8 cellular contexts compared by ENCODE assay signal in the genomic region with DNA sequence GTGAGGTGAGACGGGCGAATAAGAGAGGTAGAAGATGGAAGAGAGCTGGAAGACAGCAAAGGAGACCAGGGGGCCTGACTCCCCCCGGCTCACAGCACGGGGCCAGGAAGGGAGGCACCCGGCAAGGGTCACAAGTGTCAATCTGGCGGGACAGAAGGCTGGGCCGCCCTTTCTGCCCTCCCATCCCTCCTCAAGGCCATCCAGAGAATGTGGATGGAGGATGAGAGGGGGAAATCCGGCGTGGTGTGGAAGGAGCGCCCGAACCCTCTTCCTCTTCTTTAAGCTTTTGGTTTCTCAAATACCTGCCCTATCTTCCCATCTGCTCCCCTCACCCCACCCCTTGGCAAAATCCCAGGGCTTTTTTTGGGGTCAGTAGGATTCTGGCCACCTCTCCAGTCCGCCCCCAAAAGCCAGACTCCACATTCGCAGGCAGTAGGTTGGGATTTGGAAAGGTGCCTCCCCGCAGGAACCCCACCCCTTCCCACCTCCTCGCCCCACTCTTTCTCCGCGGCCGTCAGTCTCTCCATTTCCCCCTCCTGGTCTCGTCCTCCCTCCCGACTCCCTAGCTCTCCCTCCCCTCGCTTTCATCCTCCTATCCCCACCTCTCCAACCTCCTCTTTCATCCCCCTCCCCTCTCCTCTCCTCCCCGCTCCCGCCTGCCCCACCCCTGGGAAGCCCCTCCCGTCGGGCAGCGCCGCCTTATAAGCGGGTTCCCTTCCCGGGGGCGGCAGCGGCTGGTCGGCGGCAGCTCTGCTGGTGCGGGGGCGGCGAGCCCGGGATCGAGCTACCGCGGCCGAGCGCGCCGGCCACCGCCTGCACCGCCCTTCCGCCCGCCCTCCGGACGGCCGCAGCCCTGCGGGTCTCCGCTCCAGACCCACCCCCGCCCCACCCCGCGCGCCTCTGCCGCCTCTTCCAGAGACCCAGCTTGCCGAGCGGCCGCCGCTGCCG. TPM values are rescaled to one million over a fixed set of nuclear protein-coding genes. Genes with fewer than 3 reads are reported as not detected.
A peak's percentile ranks its signal among the peaks of the same experiment; 100 is the strongest.
DNase-seq lines count a peak whose midpoint lies in the region; ATAC-seq, FAIRE-seq and TF ChIP-seq lines count a peak whose summit lies in the region.

A gene with protein sequence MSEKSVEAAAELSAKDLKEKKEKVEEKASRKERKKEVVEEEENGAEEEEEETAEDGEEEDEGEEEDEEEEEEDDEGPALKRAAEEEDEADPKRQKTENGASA (plus strand): TSS at position 730 of the 948 bp plus-strand sequence. CDS start 343 bp downstream, outside the sequence.

- FAIRE-seq in keratinocyte (lab: Jason Lieb, UNC) (peak; percentile 48), small intestine (lab: Jason Lieb, UNC) (no peak)

- H3K9me3 ChIP-seq in Caco-2 (no peaks in the 10 kb centered on the region), keratinocyte (ENCODE audit: control insufficient read depth, low read depth, low read length) (no peaks in the 10 kb centered on the region), small intestine (ENCODE audit: control insufficient read depth, low read depth) (no peaks in the 10 kb centered on the region)

- peaks cover 11% of the 10 kb centered on the region for H3K79me2 ChIP-seq in keratinocyte (ENCODE audit: control insufficient read depth, insufficient read depth, low read length)

- H3K4me3 ChIP-seq in Caco-2 (ENCODE audit: low read depth, low read length) (peak within 1 kb of the TSS; percentile 87), keratinocyte (ENCODE audit: control insufficient read depth in 2 of 3, extremely low read depth in 1 of 3, insufficient read depth in 2 of 3, low read depth in 1 of 3, low read length in 3 of 3) (peak within 1 kb of the TSS; percentile 66 to 90 (median 80)), small intestine (ENCODE audit: low read depth in 1 of 2, low read length in 2 of 2) (peak within 1 kb of the TSS; percentile 78 to 82)

- intact Hi-C loops in Caco-2 (cut with micrococcal nuclease; ENCODE audit: unreplicated experiment): loop anchor here (1.0 kb wide), 1 partner anchor 13 kb away; a partner anchor contains a TSS

- peak; percentile 5; the same call in 1 of the 2 replicates for TF ChIP-seq EP300 in Ishikawa (IDR thresholded peaks at IDR 0.05; ENCODE audit: borderline replicate concordance)

- TF ChIP-seq CTCF in Caco-2 (IDR thresholded peaks at IDR 0.05; ENCODE audit: insufficient read depth in 1 of 2, low read depth in 1 of 2, low read length in 1 of 2, severe bottlenecking in 1 of 2, unreplicated experiment in 1 of 2) (no peak), keratinocyte (optimal IDR thresholded peaks at IDR 0.05 in 1 of 3, IDR thresholded peaks at IDR 0.05 in 1 of 3, conservative IDR thresholded peaks at IDR 0.05 in 1 of 3; ENCODE audit: extremely low read depth in 1 of 3, insufficient read depth in 2 of 3, low read length in 3 of 3) (no peak)

- H3K4me1 ChIP-seq in Caco-2 (peaks cover 44% of the 10 kb centered on the region), keratinocyte (ENCODE audit: control insufficient read depth, extremely low read depth, insufficient read depth, low read length) (peaks cover 32% of the 10 kb centered on the region), small intestine (ENCODE audit: control insufficient read depth in 2 of 2, insufficient read depth in 1 of 2, low read depth in 1 of 2, low read length in 1 of 2) (peaks cover 7 to 15% of the 10 kb centered on the region in 2 donors)

- peak within 1 kb of the TSS; percentile 63 for H2AFZ ChIP-seq in keratinocyte (ENCODE audit: control insufficient read depth, low read length)

- 2% methylated on average over 37 to 63 of the region's 63 CpGs for WGBS in small intestine, 3 donors

- H3K27me3 Mint-ChIP-seq in Caco-2 (ENCODE audit: insufficient read depth, unreplicated experiment): no peaks in the 10 kb centered on the region

- peak; percentile 14 for ATAC-seq in GM19438 (IDR thresholded peaks at IDR 0.05; ENCODE audit: low read depth, unreplicated experiment)

- H3K27ac ChIP-seq in keratinocyte (ENCODE audit: control insufficient read depth, insufficient read depth, low read length): peak within 1 kb of the TSS; percentile 26
- H3K27ac ChIP-seq in small intestine (ENCODE audit: low read depth in 1 of 2, low read length in 1 of 2): peak within 1 kb of the TSS; percentile 68 to 71

- H3K9me3 Mint-ChIP-seq in Caco-2 (ENCODE audit: unreplicated experiment): no peaks in the 10 kb centered on the region

- POLR2A ChIA-PET in Caco-2 (lab: Charles Lee): interaction anchor here (0.6 to 3.2 kb wide), 17 partner anchors 9 to 944 kb away, joined by 3 to 42 read pairs (median 5); a partner anchor contains a TSS

- peaks cover 25% of the 10 kb centered on the region for H3K36me3 Mint-ChIP-seq in Caco-2 (ENCODE audit: insufficient read depth, unreplicated experiment)

- DNase-seq in Caco-2 (peak; percentile 90 to 92), RPMI7951 (ENCODE audit: low read depth) (peak; percentile 96), cerebellar nuclear complex (lab: John Stamatoyannopoulos, UW) (peak; percentile 75 to 83), keratinocyte (ENCODE audit: low read depth, low spot score) (no peak), small intestine (peak; percentile 39)
- no peak for DNase-seq in central memory CD4-positive, alpha-beta T cell

- peaks cover 45% of the 10 kb centered on the region for H3K4me1 Mint-ChIP-seq in Caco-2 (ENCODE audit: low read depth, unreplicated experiment)

- H3K4me2 ChIP-seq in keratinocyte (ENCODE audit: control insufficient read depth, extremely low read depth, insufficient read depth, low read depth, low read length): peak within 1 kb of the TSS; percentile 75

- dilution Hi-C loops in keratinocyte (cut with MboI; ENCODE audit: extremely low pct_ligation_motif_present, low sequenced_read_pairs): no loop called here

- H4K20me1 ChIP-seq in keratinocyte (ENCODE audit: control insufficient read depth, extremely low read depth, insufficient read depth, low read length): no peaks in the 10 kb centered on the region

- CTCF ChIA-PET in Caco-2 (lab: Charles Lee): interaction anchor here (0.6 to 3.2 kb wide), 28 partner anchors 9 to 775 kb away, joined by 3 to 135 read pairs (median 6); a partner anchor contains a TSS

- H3K9ac ChIP-seq in keratinocyte (ENCODE audit: control insufficient read depth, extremely low read depth, insufficient read depth, low read length): peak within 1 kb of the TSS; percentile 80

- H3K36me3 ChIP-seq in Caco-2 (ENCODE audit: control insufficient read depth, insufficient read depth, low read length) (0 out of 2 replicates have a peak, but pooled peaks cover 2% of the 10 kb centered on the region), keratinocyte (ENCODE audit: control insufficient read depth in 2 of 2, extremely low read depth in 1 of 2, insufficient read depth in 2 of 2, low read length in 2 of 2) (peaks cover 0 to 6% of the 10 kb centered on the region in 2 experiments), small intestine (ENCODE audit: control insufficient read depth in 2 of 2, insufficient read depth in 2 of 2, low read length in 2 of 2) (peaks cover 0 to 2% of the 10 kb centered on the region in 2 donors)

- no peaks in the 10 kb centered on the region for H3K9me1 ChIP-seq in keratinocyte (ENCODE audit: control insufficient read depth, extremely low read depth, insufficient read depth, low read length)

- H3K4me3 Mint-ChIP-seq in Caco-2 (ENCODE audit: unreplicated experiment): peak within 1 kb of the TSS; percentile 92

- TSS peak; percentile 18 for BruUV-seq in Caco-2 (replicated peaks; lab: Mats Ljungman, UMichigan)

- no peak for TF ChIP-seq RAD21 in Ishikawa (IDR thresholded peaks at IDR 0.05; ENCODE audit: low read depth)

- H3K27ac Mint-ChIP-seq in Caco-2 (ENCODE audit: unreplicated experiment): peak within 1 kb of the TSS; percentile 84

- H3K27me3 ChIP-seq in Caco-2 (replicated peaks; ENCODE audit: control insufficient read depth, insufficient read depth, low read length) (no peaks in the 10 kb centered on the region), keratinocyte (ENCODE audit: control insufficient read depth, extremely low read depth, insufficient read depth, low read length) (no peaks in the 10 kb centered on the region), small intestine (ENCODE audit: control insufficient read depth in 2 of 2, insufficient read depth in 2 of 2, low read length in 2 of 2) (no peaks in the 10 kb centered on the region)

TF ChIP-seq in Ishikawa, 13 proteins besides CTCF, POLR2A, EP300 and RAD21 (continues in another document):
- peak; percentile 40; the same call in 1 of the 2 replicates for TF ChIP-seq FOXM1 (IDR thresholded peaks at IDR 0.05; ENCODE audit: borderline replicate concordance, low read depth)
- peak; percentile 99 for TF ChIP-seq EGR1 (IDR thresholded peaks at IDR 0.05)
- TF ChIP-seq YY1 (IDR thresholded peaks at IDR 0.05; ENCODE audit: low read depth): 0 out of 2 replicates have a peak, but pooled peaks have one; percentile 31
- peak; percentile 69; the same call in 1 of the 2 replicates for TF ChIP-seq NFIC (IDR thresholded peaks at IDR 0.05)
- peak; percentile 42; the same call in 1 of the 2 replicates for TF ChIP-seq ZBTB7A (IDR thresholded peaks at IDR 0.05; ENCODE audit: low read depth)
- peak; percentile 58 for TF ChIP-seq TCF12 (IDR thresholded peaks at IDR 0.05; ENCODE audit: low read depth)
- TF ChIP-seq TEAD4 (IDR thresholded peaks at IDR 0.05): peak; percentile 33; the same call in 1 of the 2 replicates
- no peak; the same call in none of the 2 replicates for TF ChIP-seq TAF1 (IDR thresholded peaks at IDR 0.05; ENCODE audit: low read depth)

RNA-seq across cellular contexts. Expression of the gene that starts here (rescaled TPM):
- 264 and 285 TPM in 2 replicates for total RNA-seq in Caco-2 (2022)
- total RNA-seq in RPMI7951 (2014; rRNA removed; shearing (Covaris generic)): 126 and 151 TPM in 2 replicates
- 80.6 to 140 TPM (median 119 TPM) in 3 replicates for polyA plus RNA-seq in keratinocyte
- polyA plus RNA-seq in keratinocyte (2011; ENCODE audit: low read depth): 25.3 TPM
- 69.1 and 164 TPM in 2 replicates for polyA plus RNA-seq in keratinocyte (2011; cell fraction: cytosol; rRNA removed)
- 56.0 and 59.5 TPM in 2 replicates for polyA plus RNA-seq in keratinocyte (2011; cell fraction: nucleus; rRNA removed)
- polyA plus RNA-seq in keratinocyte (2012; ENCODE audit: low replicate concordance): 90.0 and 261 TPM in 2 replicates
- 35.3 to 395 TPM (median 52.5 TPM) in 3 replicates for polyA minus RNA-seq in keratinocyte
- 59.5 TPM for polyA minus RNA-seq in keratinocyte (2011; cell fraction: cytosol; rRNA and poly(A)+ RNA removed)
- polyA minus RNA-seq in keratinocyte (2011; cell fraction: nucleus; rRNA and poly(A)+ RNA removed): 14.2 and 18.3 TPM in 2 replicates
- 100 to 1,000 TPM in 1 of 3 donors, 10 to 100 TPM in 2; 34.0 to 204 (median 85.9) TPM for polyA plus RNA-seq in small intestine

Comparison
In these comparisons a context has a peak if more than half of its experiments do, and no peak if none do; other contexts are left out.
1. DNase-seq: peak in Caco-2 (2 of 2), RPMI7951 (single experiment), cerebellar nuclear complex (2 of 2) and small intestine (single experiment); none in keratinocyte (single experiment) and central memory CD4-positive, alpha-beta T cell (single experiment).
2. Peak in every context shown above with its lines, with median percentiles within 50 percentile points of each other: H3K4me3 ChIP-seq.